Comparison of ENCODE assay signal across 36 cellular contexts in genomic region chr7:155991470-155991869, GRCh38.
"Had no signal": no experiment of that assay in that cellular context is flagged by ENCODE, and none has a peak within 500 bp of the region (broad histone marks: within the 10 kb centered on the region; RNA-seq: fewer than 3 reads in every experiment).

No MANE protein-coding gene starts in this region.

- H3K27me3 Mint-ChIP-seq: activated B cell treated with CpG ODN at 0.5 μM for 24 hours had no signal

- H3K4me1 ChIP-seq: adrenal gland, body of pancreas, breast epithelium had no signal

- H3K36me3 ChIP-seq: adrenal gland, brain microvascular endothelial cell, breast epithelium had no signal

- H3K36me3 Mint-ChIP-seq: activated CD4-positive, alpha-beta memory T cell treated with anti-CD3 and anti-CD28 coated beads for 36 hours; activated CD8-positive, alpha-beta memory T cell treated with anti-CD3 and anti-CD28 coated beads, Interleukin-2, amount 10 ng/mL, durations not matched to agents 7 days and 5 days had no signal

- H3K27me3 ChIP-seq: adrenal gland, body of pancreas, brain microvascular endothelial cell, breast epithelium had no signal

- H3K27ac ChIP-seq: adrenal gland, body of pancreas, brain microvascular endothelial cell, breast epithelium, VCaP had no signal

- H3K27ac Mint-ChIP-seq: activated B cell treated with CpG ODN at 0.5 μM for 24 hours; activated CD4-positive, alpha-beta memory T cell treated with anti-CD3 and anti-CD28 coated beads for 36 hours; activated CD4-positive, alpha-beta T cell treated with anti-CD3 and anti-CD28 coated beads, Interleukin-2, amount 10 ng/mL, durations not matched to agents 24 days and 14 days; activated CD8-positive, alpha-beta memory T cell treated with anti-CD3 and anti-CD28 coated beads, Interleukin-2, amount 10 ng/mL, durations not matched to agents 7 days and 5 days; activated CD8-positive, alpha-beta T cell treated with anti-CD3 and anti-CD28 coated beads for 36 hours; activated naive CD4-positive, alpha-beta T cell treated with anti-CD3 and anti-CD28 coated beads for 36 hours; activated naive CD4-positive, alpha-beta T cell treated with anti-CD3 and anti-CD28 coated beads, Interleukin-2, amount 50 U/mL, for 72 hours; activated naive CD8-positive, alpha-beta T cell treated with anti-CD3 and anti-CD28 coated beads for 36 hours; activated T-cell treated with anti-CD3 and anti-CD28 coated beads, Interleukin-2, amount 50 U/mL, for 72 hours; activated T-helper 1 cell treated with anti-CD3 and anti-CD28 coated beads, Interleukin-12 subunit alpha, Interleukin-12 subunit beta, Interleukin-2, Interleukin-4 antibody, amounts not matched to agents 30 ng/mL and 10 ng/mL and 1 ng/mL, durations not matched to agents 14 hours and 24 hours and 36 hours; activated T-helper 17 cell treated with anti-CD3 and anti-CD28 coated beads, Interleukin-2, amount 50 U/mL, for 72 hours; T-helper 1 cell treated with Interleukin-12 subunit alpha and Interleukin-12 subunit beta and Interleukin-4 antibody, amounts not matched to agents 30 μg/mL and 1 μg/mL, for 36 hours; T-helper 2 cell treated with Interferon-gamma antibody and Interleukin-4, amounts not matched to agents 5 μg/mL and 100 μg/mL, for 36 hours had no signal

- H3K4me3 Mint-ChIP-seq: activated B cell treated with CpG ODN at 0.5 μM for 24 hours; activated CD4-positive, alpha-beta memory T cell treated with anti-CD3 and anti-CD28 coated beads for 36 hours; activated CD4-positive, alpha-beta T cell treated with anti-CD3 and anti-CD28 coated beads, Interleukin-2, amount 10 ng/mL, durations not matched to agents 24 days and 14 days; activated CD8-positive, alpha-beta memory T cell treated with anti-CD3 and anti-CD28 coated beads, Interleukin-2, amount 10 ng/mL, durations not matched to agents 7 days and 5 days; activated CD8-positive, alpha-beta T cell treated with anti-CD3 and anti-CD28 coated beads for 36 hours; activated naive CD4-positive, alpha-beta T cell treated with anti-CD3 and anti-CD28 coated beads for 36 hours; activated naive CD8-positive, alpha-beta T cell treated with anti-CD3 and anti-CD28 coated beads for 36 hours; activated T-cell treated with anti-CD3 and anti-CD28 coated beads, Interleukin-2, amount 50 U/mL, for 4 hours; activated T-cell treated with anti-CD3 and anti-CD28 coated beads, Interleukin-2, amount 50 U/mL, for 72 hours; activated T-helper 1 cell treated with anti-CD3 and anti-CD28 coated beads, Interleukin-12 subunit alpha, Interleukin-12 subunit beta, Interleukin-2, Interleukin-4 antibody, amounts not matched to agents 30 ng/mL and 10 ng/mL and 1 ng/mL, durations not matched to agents 14 hours and 24 hours and 36 hours; activated T-helper 17 cell treated with anti-CD3 and anti-CD28 coated beads, Interleukin-2, amount 50 U/mL, for 72 hours; central memory CD8-positive, alpha-beta T cell; T-helper 1 cell treated with Interleukin-12 subunit alpha and Interleukin-12 subunit beta and Interleukin-4 antibody, amounts not matched to agents 30 μg/mL and 1 μg/mL, for 36 hours; T-helper 2 cell treated with Interferon-gamma antibody and Interleukin-4, amounts not matched to agents 5 μg/mL and 100 μg/mL, for 36 hours had no signal

- DNase-seq: activated B cell treated with CpG ODN at 0.5 μM for 24 hours; activated CD4-positive, alpha-beta memory T cell treated with anti-CD3 and anti-CD28 coated beads for 36 hours; activated CD4-positive, alpha-beta T cell treated with anti-CD3 and anti-CD28 coated beads for 4 hours; activated CD4-positive, alpha-beta T cell treated with anti-CD3 and anti-CD28 coated beads, Interleukin-2, amount 10 ng/mL, durations not matched to agents 24 days and 14 days; activated CD4-positive, alpha-beta T cell treated with anti-CD3 and anti-CD28 coated beads, Interleukin-2, amount 50 U/mL, for 1 hour; activated CD4-positive, alpha-beta T cell treated with anti-CD3 and anti-CD28 coated beads, Interleukin-2, amount 50 U/mL, for 4 hours; activated CD4-positive, CD25-positive, alpha-beta regulatory T cell treated with anti-CD3 and anti-CD28 coated beads, Interleukin-2, amount 50 U/mL, for 72 hours; activated CD8-positive, alpha-beta T cell treated with anti-CD3 and anti-CD28 coated beads for 36 hours; activated effector memory CD4-positive, alpha-beta T cell treated with anti-CD3 and anti-CD28 coated beads, Interleukin-2, amount 50 U/mL, for 16 hours; activated gamma-delta T cell treated with Interleukin-2 at 50 U/mL for 16 hours; activated naive CD4-positive, alpha-beta T cell; activated naive CD4-positive, alpha-beta T cell treated with anti-CD3 and anti-CD28 coated beads for 36 hours; activated naive CD4-positive, alpha-beta T cell treated with anti-CD3 and anti-CD28 coated beads, Interleukin-2, amount 50 U/mL, for 16 hours; activated naive CD8-positive, alpha-beta T cell treated with anti-CD3 and anti-CD28 coated beads for 36 hours; activated T-cell treated with anti-CD3 and anti-CD28 coated beads for 4 hours; activated T-cell treated with anti-CD3 and anti-CD28 coated beads, Interleukin-2, amount 50 U/mL, for 1 hour; activated T-cell treated with anti-CD3 and anti-CD28 coated beads, Interleukin-2, amount 50 U/mL, for 4 hours; activated T-cell treated with anti-CD3 and anti-CD28 coated beads, Interleukin-2, amount 50 U/mL, for 72 hours; amniotic stem cell; body of pancreas; brain microvascular endothelial cell; caudate nucleus; cerebellar nuclear complex; T-helper 1 cell; T-helper 2 cell; T-helper 9 cell had no signal

- H3K4me3 ChIP-seq: adrenal gland, body of pancreas, breast epithelium had no signal

- ATAC-seq: activated CD8-positive, alpha-beta memory T cell treated with anti-CD3 and anti-CD28 coated beads, Interleukin-2, amount 10 ng/mL, durations not matched to agents 7 days and 5 days; activated CD8-positive, alpha-beta T cell treated with anti-CD3 and anti-CD28 coated beads for 36 hours; activated naive CD4-positive, alpha-beta T cell treated with anti-CD3 and anti-CD28 coated beads, Interleukin-2, amount 50 U/mL, for 72 hours; activated T-cell treated with anti-CD3 and anti-CD28 coated beads, Interleukin-2, amount 50 U/mL, for 4 hours; activated T-cell treated with anti-CD3 and anti-CD28 coated beads, Interleukin-2, amount 50 U/mL, for 72 hours; activated T-helper 17 cell treated with anti-CD3 and anti-CD28 coated beads, Interleukin-2, amount 50 U/mL, for 72 hours; body of pancreas had no signal

- H3K9me3 ChIP-seq: adrenal gland, body of pancreas had no signal

- H3K4me1 Mint-ChIP-seq: central memory CD8-positive, alpha-beta T cell had no signal
